8 cellular contexts compared by ENCODE assay signal in the genomic region with DNA sequence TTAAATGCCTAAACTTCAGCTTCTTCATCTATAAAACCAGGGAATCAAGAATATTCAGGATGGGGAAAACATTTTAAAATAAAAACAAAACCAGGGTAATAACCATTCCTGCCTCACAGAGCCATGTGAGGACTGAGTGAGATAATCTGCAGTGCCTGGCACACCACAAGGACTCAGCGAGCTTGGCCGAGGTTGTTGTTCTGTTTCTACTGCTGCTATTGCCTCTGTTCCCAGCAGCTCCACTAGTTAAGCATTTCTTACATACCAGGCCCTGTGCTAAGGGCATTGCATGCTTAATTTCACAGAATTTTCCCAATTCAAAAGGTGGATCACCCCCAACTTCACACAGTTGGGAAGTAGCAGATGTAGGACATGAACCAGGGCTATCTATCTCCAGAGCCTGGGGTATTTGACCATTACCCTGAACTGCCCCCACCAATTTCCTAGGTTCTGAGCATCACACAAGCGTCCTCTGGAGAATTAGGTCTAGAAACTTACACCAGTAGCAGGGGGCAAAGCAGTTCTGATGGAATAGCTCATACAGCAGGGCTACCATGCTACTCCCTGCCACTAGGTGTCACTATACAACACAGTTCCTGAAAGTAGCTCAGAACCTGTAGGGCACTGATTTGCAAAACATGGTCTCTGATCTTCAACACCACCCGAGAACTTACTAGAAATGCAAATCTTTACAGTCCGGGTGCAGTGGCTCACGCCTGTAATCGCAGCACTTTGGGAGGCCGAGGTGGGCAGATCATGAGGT.
DNase-seq lines count a peak whose midpoint lies in the region; ATAC-seq and TF ChIP-seq lines count a peak whose summit lies in the region.

No MANE protein-coding gene starts in this region.

- H3K79me2 ChIP-seq in HCT116 (ENCODE audit: insufficient read depth, low read length) = peaks cover 21% of the 10 kb centered on the region; the same call in 1 of the 2 replicates

- TSS peak; percentile 8 for BruUV-seq in HCT116 (replicated peaks; lab: Mats Ljungman, UMichigan)

- RAD21 ChIA-PET in HCT116 (lab: Charles Lee; ENCODE audit: low non-redundant PET in 1 of 2, low total read pairs in 2 of 2, uncharacterized antibody in 2 of 2, unreplicated experiment in 2 of 2) = interaction anchor here (0.7 to 1.7 kb wide), 5 partner anchors 54 to 219 kb away, joined by 3 to 12 read pairs (median 3); no protein-coding TSS in a partner anchor

- H4K20me1 ChIP-seq in HCT116 (ENCODE audit: insufficient read depth) = no peaks in the 10 kb centered on the region

- H3K27ac ChIP-seq in HCT116 (ENCODE audit: low read depth, low read length) = no peak overlapping the region

- no peak overlapping the region for H2AFZ ChIP-seq in HCT116 (ENCODE audit: low read depth, low read length, poor library complexity, severe bottlenecking)

- H3K36me3 ChIP-seq in HCT116 (ENCODE audit: control insufficient read depth in 1 of 2, insufficient read depth in 2 of 2, low read length in 2 of 2) (peaks cover 30 to 72% of the 10 kb centered on the region in 2 experiments), kidney epithelial cell (ENCODE audit: control insufficient read depth, insufficient read depth, low read length) (peaks cover 11% of the 10 kb centered on the region)

- TF ChIP-seq CTCF in AG09319 (IDR thresholded peaks at IDR 0.05; ENCODE audit: low read depth, low read length) (peak; percentile 64), HCT116 (IDR thresholded peaks at IDR 0.05 in 2 of 3, conservative IDR thresholded peaks at IDR 0.05 in 1 of 3; ENCODE audit: borderline replicate concordance in 1 of 3, insufficient read depth in 1 of 3, low read depth in 2 of 3, low read length in 2 of 3) (peak in 2 of 3 experiments; percentile 70 to 73; a peak in 5 of 6 replicates), kidney epithelial cell (IDR thresholded peaks at IDR 0.05; ENCODE audit: insufficient read depth, low read length, poor library complexity, severe bottlenecking) (peak; percentile 58)

- H3K4me1 Mint-ChIP-seq in activated CD8-positive, alpha-beta T cell treated with anti-CD3 and anti-CD28 coated beads, Interleukin-2, amount 10 ng/mL, durations not matched to agents 7 days and 5 days (ENCODE audit: low read depth) = peaks cover 17% of the 10 kb centered on the region

- H3K27ac Mint-ChIP-seq in activated CD8-positive, alpha-beta T cell treated with anti-CD3 and anti-CD28 coated beads, Interleukin-2, amount 10 ng/mL, durations not matched to agents 7 days and 5 days = no peak overlapping the region

- peak; percentile 64 for ATAC-seq in HCT116
- peak; percentile 50 for ATAC-seq in activated CD8-positive, alpha-beta T cell treated with anti-CD3 and anti-CD28 coated beads, Interleukin-2, amount 10 ng/mL, durations not matched to agents 7 days and 5 days
- no peak for ATAC-seq in GM18505 (IDR thresholded peaks at IDR 0.05; ENCODE audit: unreplicated experiment)
- ATAC-seq in GM19397 (IDR thresholded peaks at IDR 0.05; ENCODE audit: unreplicated experiment) = no peak

- peak; percentile 65 for TF ChIP-seq RAD21 in HCT116 (IDR thresholded peaks at IDR 0.05; ENCODE audit: low read depth)

- H3K27me3 ChIP-seq in HCT116 (ENCODE audit: insufficient read depth, low read length) = no peaks in the 10 kb centered on the region
- no peaks in the 10 kb centered on the region for H3K27me3 ChIP-seq in kidney epithelial cell (ENCODE audit: control insufficient read depth, insufficient read depth, low read length)

- no peak overlapping the region for H3K4me2 ChIP-seq in HCT116 (ENCODE audit: low read length)

- H3K9me2 ChIP-seq in HCT116 (ENCODE audit: insufficient read depth) = no peaks in the 10 kb centered on the region

- no peak for DNase-seq in AG09319 (ENCODE audit: extremely low read depth, low read depth)
- DNase-seq in HCT116 (ENCODE audit: low read depth, low spot score) = peak; percentile 54
- DNase-seq in activated CD8-positive, alpha-beta T cell treated with anti-CD3 and anti-CD28 coated beads, Interleukin-2, amount 10 ng/mL, durations not matched to agents 7 days and 5 days = peak; percentile 59
- no peak for DNase-seq in kidney epithelial cell (ENCODE audit: low read depth)
- no peak for DNase-seq in activated CD8-positive, alpha-beta memory T cell treated with anti-CD3 and anti-CD28 coated beads, Interleukin-2, amount 50 U/mL, for 4 hours
- DNase-seq in NCI-H1436 treated with DMSO at 0.1 percent for 48 hours (lab: John Stamatoyannopoulos, UW) = no peak

- CTCF ChIA-PET in HCT116 (lab: Charles Lee) = interaction anchor here (0.7 to 2.7 kb wide), 10 partner anchors 10 to 209 kb away, joined by 3 to 22 read pairs (median 4); a partner anchor contains a TSS
- CTCF ChIA-PET in activated CD8-positive, alpha-beta T cell treated with anti-CD3 and anti-CD28 coated beads, Interleukin-2, amount 10 ng/mL, durations not matched to agents 7 days and 5 days (lab: Charles Lee) = interaction anchor here (0.6 to 5.1 kb wide), 30 partner anchors 8 to 396 kb away, joined by 3 to 43 read pairs (median 4); a partner anchor contains a TSS

- peaks cover 0 to 18% of the 10 kb centered on the region in 2 experiments; a peak in 1 of 4 replicates for H3K4me1 ChIP-seq in HCT116 (ENCODE audit: control insufficient read depth in 1 of 2, insufficient read depth in 2 of 2, low read length in 2 of 2)

- no peak overlapping the region for H3K9ac ChIP-seq in HCT116 (ENCODE audit: low read length)

- intact Hi-C loops in HCT116 (cut with micrococcal nuclease) = no loop called here

- no peak overlapping the region for H3K4me3 ChIP-seq in HCT116 (replicated peaks in 1 of 2; ENCODE audit: low read depth in 1 of 2, low read length in 2 of 2)
- H3K4me3 ChIP-seq in kidney epithelial cell (ENCODE audit: low read depth, low read length) = no peak overlapping the region

- no peak overlapping the region for H3K4me3 Mint-ChIP-seq in activated CD8-positive, alpha-beta T cell treated with anti-CD3 and anti-CD28 coated beads, Interleukin-2, amount 10 ng/mL, durations not matched to agents 7 days and 5 days

- peaks cover 17 to 31% of the 10 kb centered on the region in 2 experiments; a peak in 3 of 4 replicates for H3K9me3 ChIP-seq in HCT116 (ENCODE audit: control insufficient read depth in 1 of 2, insufficient read depth in 1 of 2, low read depth in 1 of 2, low read length in 2 of 2)

- no peaks in the 10 kb centered on the region for H3K27me3 Mint-ChIP-seq in activated CD8-positive, alpha-beta T cell treated with anti-CD3 and anti-CD28 coated beads, Interleukin-2, amount 10 ng/mL, durations not matched to agents 7 days and 5 days (ENCODE audit: low read depth)

- peaks cover 8% of the 10 kb centered on the region for H3K9me3 Mint-ChIP-seq in activated CD8-positive, alpha-beta T cell treated with anti-CD3 and anti-CD28 coated beads, Interleukin-2, amount 10 ng/mL, durations not matched to agents 7 days and 5 days (ENCODE audit: insufficient read depth)

- H3K36me3 Mint-ChIP-seq in activated CD8-positive, alpha-beta T cell treated with anti-CD3 and anti-CD28 coated beads, Interleukin-2, amount 10 ng/mL, durations not matched to agents 7 days and 5 days (ENCODE audit: low read depth) = peaks cover 77% of the 10 kb centered on the region

- POLR2A ChIA-PET in HCT116 (lab: Charles Lee) = no interaction called here
- POLR2A ChIA-PET in activated CD8-positive, alpha-beta T cell treated with anti-CD3 and anti-CD28 coated beads, Interleukin-2, amount 10 ng/mL, durations not matched to agents 7 days and 5 days (lab: Charles Lee) = interaction anchor here (0.6 kb wide), 1 partner anchor 9 kb away, joined by 3 read pairs; no protein-coding TSS in a partner anchor

- no peak for TF ChIP-seq POLR2A in HCT116 (IDR thresholded peaks at IDR 0.05; ENCODE audit: borderline replicate concordance, extremely low read depth, insufficient read depth, insufficient read length)
- no peak for TF ChIP-seq POLR2A in GM18505 (IDR thresholded peaks at IDR 0.05; ENCODE audit: borderline replicate concordance, extremely low read depth, insufficient read depth, insufficient read length)

TF ChIP-seq in HCT116, 20 proteins besides CTCF, POLR2A, EP300 and RAD21:
- TF ChIP-seq, protein P1, sequence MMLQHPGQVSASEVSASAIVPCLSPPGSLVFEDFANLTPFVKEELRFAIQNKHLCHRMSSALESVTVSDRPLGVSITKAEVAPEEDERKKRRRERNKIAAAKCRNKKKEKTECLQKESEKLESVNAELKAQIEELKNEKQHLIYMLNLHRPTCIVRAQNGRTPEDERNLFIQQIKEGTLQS (IDR thresholded peaks at IDR 0.05) = no peak
- TF ChIP-seq, protein P2, sequence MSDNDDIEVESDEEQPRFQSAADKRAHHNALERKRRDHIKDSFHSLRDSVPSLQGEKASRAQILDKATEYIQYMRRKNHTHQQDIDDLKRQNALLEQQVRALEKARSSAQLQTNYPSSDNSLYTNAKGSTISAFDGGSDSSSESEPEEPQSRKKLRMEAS (IDR thresholded peaks at IDR 0.05) = no peak
- no peak for TF ChIP-seq CEBPB (IDR thresholded peaks at IDR 0.05; ENCODE audit: low read depth)
- peak; percentile 77; the same call in 1 of the 2 replicates for TF ChIP-seq CBX3 (IDR thresholded peaks at IDR 0.05; ENCODE audit: low read depth)
- no peak for TF ChIP-seq SP1 (IDR thresholded peaks at IDR 0.05; ENCODE audit: low read depth)
- TF ChIP-seq ELF1 (IDR thresholded peaks at IDR 0.05; ENCODE audit: borderline replicate concordance, low read depth) = no peak
- TF ChIP-seq, protein P3, sequence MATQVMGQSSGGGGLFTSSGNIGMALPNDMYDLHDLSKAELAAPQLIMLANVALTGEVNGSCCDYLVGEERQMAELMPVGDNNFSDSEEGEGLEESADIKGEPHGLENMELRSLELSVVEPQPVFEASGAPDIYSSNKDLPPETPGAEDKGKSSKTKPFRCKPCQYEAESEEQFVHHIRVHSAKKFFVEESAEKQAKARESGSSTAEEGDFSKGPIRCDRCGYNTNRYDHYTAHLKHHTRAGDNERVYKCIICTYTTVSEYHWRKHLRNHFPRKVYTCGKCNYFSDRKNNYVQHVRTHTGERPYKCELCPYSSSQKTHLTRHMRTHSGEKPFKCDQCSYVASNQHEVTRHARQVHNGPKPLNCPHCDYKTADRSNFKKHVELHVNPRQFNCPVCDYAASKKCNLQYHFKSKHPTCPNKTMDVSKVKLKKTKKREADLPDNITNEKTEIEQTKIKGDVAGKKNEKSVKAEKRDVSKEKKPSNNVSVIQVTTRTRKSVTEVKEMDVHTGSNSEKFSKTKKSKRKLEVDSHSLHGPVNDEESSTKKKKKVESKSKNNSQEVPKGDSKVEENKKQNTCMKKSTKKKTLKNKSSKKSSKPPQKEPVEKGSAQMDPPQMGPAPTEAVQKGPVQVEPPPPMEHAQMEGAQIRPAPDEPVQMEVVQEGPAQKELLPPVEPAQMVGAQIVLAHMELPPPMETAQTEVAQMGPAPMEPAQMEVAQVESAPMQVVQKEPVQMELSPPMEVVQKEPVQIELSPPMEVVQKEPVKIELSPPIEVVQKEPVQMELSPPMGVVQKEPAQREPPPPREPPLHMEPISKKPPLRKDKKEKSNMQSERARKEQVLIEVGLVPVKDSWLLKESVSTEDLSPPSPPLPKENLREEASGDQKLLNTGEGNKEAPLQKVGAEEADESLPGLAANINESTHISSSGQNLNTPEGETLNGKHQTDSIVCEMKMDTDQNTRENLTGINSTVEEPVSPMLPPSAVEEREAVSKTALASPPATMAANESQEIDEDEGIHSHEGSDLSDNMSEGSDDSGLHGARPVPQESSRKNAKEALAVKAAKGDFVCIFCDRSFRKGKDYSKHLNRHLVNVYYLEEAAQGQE (IDR thresholded peaks at IDR 0.05; ENCODE audit: low read depth) = no peak

Comparison
In these comparisons a context has a peak if more than half of its experiments do, and no peak if none do; other contexts are left out.
1. DNase-seq: peak in HCT116 (single experiment) and activated CD8-positive, alpha-beta T cell treated with anti-CD3 and anti-CD28 coated beads, Interleukin-2, amount 10 ng/mL, durations not matched to agents 7 days and 5 days (single experiment); none in AG09319 (single experiment), kidney epithelial cell (single experiment), activated CD8-positive, alpha-beta memory T cell treated with anti-CD3 and anti-CD28 coated beads, Interleukin-2, amount 50 U/mL, for 4 hours (single experiment) and NCI-H1436 treated with DMSO at 0.1 percent for 48 hours (single experiment).
2. ATAC-seq: peak in HCT116 (single experiment) and activated CD8-positive, alpha-beta T cell treated with anti-CD3 and anti-CD28 coated beads, Interleukin-2, amount 10 ng/mL, durations not matched to agents 7 days and 5 days (single experiment); none in GM18505 (single experiment) and GM19397 (single experiment).
3. Peak in every context shown above with its lines, with median percentiles within 50 percentile points of each other: CTCF ChIP-seq.